Comparison of ENCODE assay signal across 19 cellular contexts in the genomic region with DNA sequence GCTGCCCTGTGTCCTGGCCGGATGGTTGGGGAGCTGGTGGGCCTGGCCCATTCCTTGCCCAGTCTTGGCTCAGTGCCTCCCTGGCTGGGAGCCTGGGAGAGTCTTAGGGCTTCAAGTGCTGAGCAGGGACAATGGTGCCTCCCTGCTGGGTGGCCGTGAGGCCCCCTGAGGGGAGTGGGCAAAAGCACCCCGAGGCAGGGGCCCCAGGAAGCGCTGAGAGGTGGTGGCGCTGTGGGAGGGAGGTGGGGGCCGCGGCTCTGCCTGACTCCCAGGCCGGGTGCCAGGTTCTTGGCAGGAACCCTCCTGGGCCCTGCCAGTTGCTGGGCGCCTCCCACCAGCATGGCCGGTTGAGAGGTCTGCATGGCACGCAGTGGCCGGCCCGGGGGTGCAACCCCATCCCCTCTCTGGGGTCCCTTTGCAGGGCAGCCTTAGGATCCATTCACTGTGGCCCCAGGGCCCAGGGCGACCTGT. TPM values are rescaled to one million over a fixed set of nuclear protein-coding genes. Genes with fewer than 3 reads are reported as not detected.
DNase-seq lines count a peak whose midpoint lies in the region; ATAC-seq, FAIRE-seq and TF ChIP-seq lines count a peak whose summit lies in the region.
"Had no signal": no experiment of that assay in that cellular context is flagged by ENCODE, and none has a peak within 500 bp of the region (broad histone marks: within the 10 kb centered on the region; RNA-seq: fewer than 3 reads in every experiment).

No MANE protein-coding gene starts in this region.

- H3K4me3 ChIP-seq in A549 = no peak overlapping the region

- H3K27ac ChIP-seq in A549 (peak overlapping the region; percentile 52 to 94), RWPE1 (peak overlapping the region; percentile 100)
- H3K27ac ChIP-seq: parathyroid adenoma had no signal

- no peak overlapping the region for H3K4me2 ChIP-seq in A549

- no peak for TF ChIP-seq POLR2A in A549 (IDR thresholded peaks at IDR 0.05; ENCODE audit: low read length)

- no peak overlapping the region for H3K4me3 Mint-ChIP-seq in glutamatergic neuron (ENCODE audit: unreplicated experiment)
- no peak overlapping the region for H3K4me3 Mint-ChIP-seq in activated CD4-positive, alpha-beta T cell treated with anti-CD3 and anti-CD28 coated beads for 36 hours
- H3K4me3 Mint-ChIP-seq: stimulated activated naive CD8-positive, alpha-beta T cell treated with anti-CD3 and anti-CD28 coated beads, Interleukin-15, Interleukin-2, amounts not matched to agents 100 ng/mL and 50 ng/mL, for 24 hours had no signal

- 85% methylated on average over 8 of the region's 14 CpGs for WGBS in A549 (ENCODE audit: missing lambda C conversion rate)

- peak overlapping the region; percentile 33 for H3K27ac Mint-ChIP-seq in glutamatergic neuron (ENCODE audit: unreplicated experiment)
- H3K27ac Mint-ChIP-seq in activated CD4-positive, alpha-beta T cell treated with anti-CD3 and anti-CD28 coated beads for 36 hours = no peak overlapping the region
- H3K27ac Mint-ChIP-seq: stimulated activated naive CD8-positive, alpha-beta T cell treated with anti-CD3 and anti-CD28 coated beads, Interleukin-15, Interleukin-2, amounts not matched to agents 100 ng/mL and 50 ng/mL, for 24 hours had no signal

- intact Hi-C loops in activated CD4-positive, alpha-beta T cell treated with anti-CD3 and anti-CD28 coated beads for 36 hours (cut with DNase I, micrococcal nuclease) = no loop called here

- TF ChIP-seq CTCF in A549 (IDR thresholded peaks at IDR 0.05) (no peak), RWPE1 (conservative IDR thresholded peaks at IDR 0.05; ENCODE audit: low read depth) (no peak; the same call in 1 of the 2 replicates), glutamatergic neuron (IDR thresholded peaks at IDR 0.05; ENCODE audit: partially characterized antibody, unreplicated experiment) (no peak)

- H3K9me3 Mint-ChIP-seq in glutamatergic neuron (ENCODE audit: unreplicated experiment) = peaks cover 11% of the 10 kb centered on the region
- peaks cover 4% of the 10 kb centered on the region for H3K9me3 Mint-ChIP-seq in activated CD4-positive, alpha-beta T cell treated with anti-CD3 and anti-CD28 coated beads for 36 hours (ENCODE audit: low read depth)

- no peak for DNase-seq in A549 (ENCODE audit: low read depth in 1 of 2, low spot score in 1 of 2)
- DNase-seq in RWPE1 (ENCODE audit: low spot score) = no peak
- DNase-seq in glutamatergic neuron = no peak
- DNase-seq in nucleus accumbens (lab: John Stamatoyannopoulos, UW) = peak in 36 of 56 donors; percentile 14 to 70 (median 36)
- DNase-seq in activated CD4-positive, alpha-beta T cell treated with anti-CD3 and anti-CD28 coated beads for 36 hours = no peak
- DNase-seq in NCI-H82 treated with DMSO at 0.1 percent for 48 hours (lab: John Stamatoyannopoulos, UW; ENCODE audit: unreplicated experiment) = no peak
- no peak for DNase-seq in SKM-1 treated with dmso at 0.1 percent for 144 hours (lab: John Stamatoyannopoulos, UW; ENCODE audit: unreplicated experiment)
- DNase-seq: activated effector memory CD4-positive, alpha-beta T cell treated with anti-CD3 and anti-CD28 coated beads, Interleukin-2, amount 50 U/mL, for 16 hours; NCI-H748 treated with DMSO at 0.1 percent for 48 hours; stimulated activated CD4-positive, alpha-beta T cell treated with anti-CD3 and anti-CD28 coated beads, Interleukin-4, amount 100 ng/mL, for 24 hours; SW 1271 had no signal

- peaks cover 72% of the 10 kb centered on the region for H3K4me1 ChIP-seq in A549

- TF ChIP-seq RAD21 in A549 (conservative IDR thresholded peaks at IDR 0.05 in 1 of 2, IDR thresholded peaks at IDR 0.05 in 1 of 2) = no peak

- H3K36me3 Mint-ChIP-seq in glutamatergic neuron (ENCODE audit: unreplicated experiment) = peaks cover 11% of the 10 kb centered on the region
- peaks cover 10% of the 10 kb centered on the region for H3K36me3 Mint-ChIP-seq in activated CD4-positive, alpha-beta T cell treated with anti-CD3 and anti-CD28 coated beads for 36 hours (ENCODE audit: low read depth)

- TF ChIP-seq EP300 in A549 (IDR thresholded peaks at IDR 0.05) = no peak

- CTCF ChIA-PET in A549 (lab: Yijun Ruan, JAX) = interaction anchor here (0.8 to 11.0 kb wide), 12 partner anchors 11 to 82 kb away, joined by 3 to 290 read pairs (median 8); partner anchors contain the start of genes ADRM1 and LAMA5
- CTCF ChIA-PET in RWPE1 (lab: Yijun Ruan, JAX) = interaction anchor here (0.6 to 2.4 kb wide), 6 partner anchors 9 to 206 kb away, joined by 3 to 11 read pairs (median 4); partner anchors contain the start of gene ADRM1
- CTCF ChIA-PET in activated CD4-positive, alpha-beta T cell treated with anti-CD3 and anti-CD28 coated beads for 36 hours (lab: Charles Lee) = no interaction called here

- no peaks in the 10 kb centered on the region for H3K9me3 ChIP-seq in A549

- ATAC-seq in A549 (no peak), SK-N-SH treated with all-trans-retinoic acid at 6 μM for 48 hours (no peak)
- no peak for ATAC-seq in activated CD4-positive, alpha-beta T cell treated with anti-CD3 and anti-CD28 coated beads for 36 hours

- no peak for FAIRE-seq in A549 (lab: Jason Lieb, UNC)
- FAIRE-seq: colon had no signal

- H3K27me3 Mint-ChIP-seq in glutamatergic neuron (ENCODE audit: unreplicated experiment) = peaks cover 11% of the 10 kb centered on the region
- H3K27me3 Mint-ChIP-seq in activated CD4-positive, alpha-beta T cell treated with anti-CD3 and anti-CD28 coated beads for 36 hours = peaks cover 2% of the 10 kb centered on the region

- POLR2A ChIA-PET in A549 (lab: Yijun Ruan, JAX) = interaction anchor here (0.7 to 1.3 kb wide), 3 partner anchors 9 to 10 kb away, joined by 3 to 4 read pairs (median 3); partner anchors contain the start of genes LAMA5 and RPS21
- POLR2A ChIA-PET in RWPE1 (lab: Yijun Ruan, JAX; ENCODE audit: low non-redundant PET) = interaction anchor here (1.3 to 5.1 kb wide), 3 partner anchors 9 to 28 kb away, joined by 7 to 67 read pairs (median 9); partner anchors contain the start of genes LAMA5 and RPS21
- POLR2A ChIA-PET in activated CD4-positive, alpha-beta T cell treated with anti-CD3 and anti-CD28 coated beads for 36 hours (lab: Charles Lee) = interaction anchor here (0.8 kb wide), 1 partner anchor 14 kb away, joined by 4 read pairs; no protein-coding TSS in a partner anchor

- H3K4me1 Mint-ChIP-seq in glutamatergic neuron (ENCODE audit: low read depth, unreplicated experiment) = peaks cover 23% of the 10 kb centered on the region
- peaks cover 1% of the 10 kb centered on the region for H3K4me1 Mint-ChIP-seq in activated CD4-positive, alpha-beta T cell treated with anti-CD3 and anti-CD28 coated beads for 36 hours

TF ChIP-seq in A549, 52 proteins besides CTCF, POLR2A, EP300 and RAD21 (continues in another document):
- TF ChIP-seq MAFK (IDR thresholded peaks at IDR 0.05; ENCODE audit: partially characterized antibody) (no peak), CHD2 (IDR thresholded peaks at IDR 0.05; ENCODE audit: low read length, partially characterized antibody) (no peak), NPAS2 (CRISPR knock-in tag; IDR thresholded peaks at IDR 0.05; ENCODE audit: borderline replicate concordance) (no peak), TFCP2L1 (CRISPR knock-in tag; IDR thresholded peaks at IDR 0.05) (no peak), KDM5A (IDR thresholded peaks at IDR 0.05) (no peak)

TF ChIP-seq in SK-N-SH treated with all-trans-retinoic acid at 6 μM for 48 hours, 23 proteins besides CTCF, POLR2A, EP300 and RAD21 (continues in another document):
- no peak for TF ChIP-seq ZNF565 (CRISPR knock-in tag; conservative IDR thresholded peaks at IDR 0.05; ENCODE audit: low read depth)

RNA-seq across cellular contexts. Expression of gene RPS21, which starts 9.3 kb away (rescaled TPM):
- polyA plus RNA-seq in A549 (2011; rRNA removed) (3,697 and 4,026 TPM in 2 replicates), A549 (2017; fragmentation: RNase III; extraction: RNeasy Plus Mini Kit Qiagen cat#74134 plus additional on column Dnase treatment) (2,862 to 2,938 TPM (median 2,871 TPM) in 3 replicates)
- 8,308 and 13,239 TPM in 2 replicates for polyA plus RNA-seq in A549 (2012; cell fraction: cytosol; rRNA removed)
- polyA plus RNA-seq in A549 (2012; cell fraction: nucleus; rRNA removed) = 5,168 and 6,855 TPM in 2 replicates
- 804 and 936 TPM in 2 replicates for polyA minus RNA-seq in A549 (2011; rRNA and poly(A)+ RNA removed)
- 829 TPM for total RNA-seq in glutamatergic neuron (ENCODE audit: unreplicated experiment)
- total RNA-seq in activated CD4-positive, alpha-beta T cell treated with anti-CD3 and anti-CD28 coated beads for 36 hours = 1,000 to 10,000 TPM; 1,051 to 2,439 TPM

RNA-seq across cellular contexts. Expression of gene LAMA5, which starts 10.5 kb away (rescaled TPM):
- polyA plus RNA-seq in A549 (2011; rRNA removed) (20.4 and 31.6 TPM in 2 replicates), A549 (2017; fragmentation: RNase III; extraction: RNeasy Plus Mini Kit Qiagen cat#74134 plus additional on column Dnase treatment) (196 to 212 TPM (median 202 TPM) in 3 replicates)
- 91.5 and 122 TPM in 2 replicates for polyA plus RNA-seq in A549 (2012; cell fraction: cytosol; rRNA removed)
- 829 and 950 TPM in 2 replicates for polyA plus RNA-seq in A549 (2012; cell fraction: nucleus; rRNA removed)
- 26.9 and 28.7 TPM in 2 replicates for polyA minus RNA-seq in A549 (2011; rRNA and poly(A)+ RNA removed)
- 724 TPM for total RNA-seq in glutamatergic neuron (ENCODE audit: unreplicated experiment)
- 1 to 10 TPM in 1 of 2 experiments, under 1 TPM in 1; 0.72 to 1.0 TPM for total RNA-seq in activated CD4-positive, alpha-beta T cell treated with anti-CD3 and anti-CD28 coated beads for 36 hours

RNA-seq across cellular contexts. Expression of gene CABLES2, which starts 29.4 kb away (rescaled TPM):
- polyA plus RNA-seq in A549 (2011; rRNA removed) = 3.9 and 5.0 TPM in 2 replicates
- 5.9 and 7.3 TPM in 2 replicates for polyA plus RNA-seq in A549 (2012; cell fraction: cytosol; rRNA removed)
- polyA plus RNA-seq in A549 (2012; cell fraction: nucleus; rRNA removed) = 9.4 and 10.5 TPM in 2 replicates
- 5.6 to 7.7 TPM (median 6.6 TPM) in 3 replicates for polyA plus RNA-seq in A549 (2017; fragmentation: RNase III; extraction: RNeasy Plus Mini Kit Qiagen cat#74134 plus additional on column Dnase treatment)
- polyA minus RNA-seq in A549 (2011; rRNA and poly(A)+ RNA removed) = 6.1 and 7.1 TPM in 2 replicates
- total RNA-seq in glutamatergic neuron (ENCODE audit: unreplicated experiment) = 25.3 TPM
- 1 to 10 TPM; 6.4 to 7.6 TPM for total RNA-seq in activated CD4-positive, alpha-beta T cell treated with anti-CD3 and anti-CD28 coated beads for 36 hours

RNA-seq across cellular contexts. Expression of gene RBBP8NL, which starts 49.7 kb away (rescaled TPM):
- polyA plus RNA-seq in A549 (2011; rRNA removed) = not detected in 2 replicates
- not detected in 2 replicates for polyA plus RNA-seq in A549 (2012; cell fraction: cytosol; rRNA removed)
- polyA plus RNA-seq in A549 (2012; cell fraction: nucleus; rRNA removed) = not detected in 2 replicates
- not detected in 3 replicates for polyA plus RNA-seq in A549 (2017; fragmentation: RNase III; extraction: RNeasy Plus Mini Kit Qiagen cat#74134 plus additional on column Dnase treatment)
- polyA minus RNA-seq in A549 (2011; rRNA and poly(A)+ RNA removed) = not detected in 2 replicates
- not detected for total RNA-seq in glutamatergic neuron (ENCODE audit: unreplicated experiment)
- not detected for total RNA-seq in activated CD4-positive, alpha-beta T cell treated with anti-CD3 and anti-CD28 coated beads for 36 hours
- total RNA-seq: Daoy, fibroblast of villous mesenchyme, M059J had no signal
- polyA plus RNA-seq: liver had no signal

Comparison
In these comparisons a context has a peak if more than half of its experiments do, and no peak if none do; other contexts are left out.
1. DNase-seq: peak in nucleus accumbens (36 of 56); none in A549 (0 of 2), RWPE1 (single experiment), glutamatergic neuron (single experiment), activated CD4-positive, alpha-beta T cell treated with anti-CD3 and anti-CD28 coated beads for 36 hours (single experiment), NCI-H82 treated with DMSO at 0.1 percent for 48 hours (single experiment) and SKM-1 treated with dmso at 0.1 percent for 144 hours (single experiment).
2. RNA of gene LAMA5, which starts 10.5 kb away (total RNA-seq): 724 TPM in glutamatergic neuron (single experiment); 0.72 to 1.0 TPM in activated CD4-positive, alpha-beta T cell treated with anti-CD3 and anti-CD28 coated beads for 36 hours; every median in the first group is over 100 times any median in the second.